In genomic region chr1:181011301-181012202, GRCh38 we compare ENCODE assay signal across 18 cellular contexts. TPM values are rescaled to one million over a fixed set of nuclear protein-coding genes. Genes with fewer than 3 reads are reported as not detected.
DNase-seq lines count a peak whose midpoint lies in the region; ATAC-seq and TF ChIP-seq lines count a peak whose summit lies in the region.
"Had no signal": no experiment of that assay in that cellular context is flagged by ENCODE, and none has a peak within 500 bp of the region (broad histone marks: within the 10 kb centered on the region; RNA-seq: fewer than 3 reads in every experiment).

No MANE protein-coding gene starts in this region.

- H3K4me1 ChIP-seq in lower lobe of right lung (peaks cover 47% of the 10 kb centered on the region), subcutaneous abdominal adipose tissue (ENCODE audit: control insufficient read depth in 5 of 5, insufficient read depth in 5 of 5, low read length in 5 of 5) (peaks cover 0 to 49% (median 45%) of the 10 kb centered on the region in 5 donors), right cardiac atrium (ENCODE audit: control insufficient read depth, insufficient read depth, low read length) (peaks cover 2% of the 10 kb centered on the region)

- H3K27ac ChIP-seq in VCaP (peak overlapping the region; percentile 15; the same call in 1 of the 2 replicates), lower lobe of right lung (peak overlapping the region; percentile 27), subcutaneous abdominal adipose tissue (ENCODE audit: low read depth, low read length) (peak overlapping the region; percentile 3), right cardiac atrium (ENCODE audit: low read length) (no peak overlapping the region)
- H3K27ac ChIP-seq: C4-2B, cardiac muscle cell, psoas muscle had no signal

- ATAC-seq in lower lobe of right lung (no peak), right cardiac atrium (no peak)
- ATAC-seq: psoas muscle had no signal

- H3K9me3 ChIP-seq in lower lobe of right lung = no peaks in the 10 kb centered on the region
- no peaks in the 10 kb centered on the region for H3K9me3 ChIP-seq in subcutaneous abdominal adipose tissue (ENCODE audit: control insufficient read depth in 5 of 5, low read length in 5 of 5)
- H3K9me3 ChIP-seq in right cardiac atrium (ENCODE audit: control insufficient read depth, low read length) = no peaks in the 10 kb centered on the region
- H3K9me3 ChIP-seq: psoas muscle had no signal

- no peak overlapping the region for H3K9ac ChIP-seq in subcutaneous abdominal adipose tissue (ENCODE audit: low read length in 5 of 5)

- DNase-seq in DMS79 treated with DMSO at 0.1 percent for 48 hours (lab: John Stamatoyannopoulos, UW) = peak; percentile 65
- no peak for DNase-seq in lower lobe of right lung
- no peak for DNase-seq in NCI-H345 (lab: John Stamatoyannopoulos, UW)
- DNase-seq in right cardiac atrium = no peak
- DNase-seq in foreskin melanocyte = no peak
- DNase-seq: activated CD4-positive, alpha-beta T cell treated with anti-CD3 and anti-CD28 coated beads, Interleukin-2, amount 50 U/mL, for 1 hour; effector CD8-positive, alpha-beta T cell; hypothalamus; kidney glomerular epithelial cell; MM.1S; NCI-H1694 treated with DMSO at 0.1 percent for 48 hours; NCI-H524 treated with DMSO at 0.1 percent for 48 hours; OCI-M1; psoas muscle had no signal

- 59% methylated on average over 3 of the region's 3 CpGs for WGBS in right cardiac atrium

- H3K36me3 ChIP-seq in lower lobe of right lung (no peaks in the 10 kb centered on the region), subcutaneous abdominal adipose tissue (ENCODE audit: control insufficient read depth in 5 of 5, insufficient read depth in 5 of 5, low read length in 5 of 5) (no peaks in the 10 kb centered on the region)
- H3K36me3 ChIP-seq: cardiac muscle cell had no signal

- TF ChIP-seq CTCF in VCaP (conservative IDR thresholded peaks at IDR 0.05) = no peak
- no peak for TF ChIP-seq CTCF in lower lobe of right lung (IDR thresholded peaks at IDR 0.05)

- H3K4me3 ChIP-seq in lower lobe of right lung = no peak overlapping the region
- no peak overlapping the region for H3K4me3 ChIP-seq in subcutaneous abdominal adipose tissue (ENCODE audit: low read depth in 1 of 5, low read length in 5 of 5)
- H3K4me3 ChIP-seq in right cardiac atrium (ENCODE audit: low read length) = no peak overlapping the region
- H3K4me3 ChIP-seq: cardiac muscle cell, psoas muscle had no signal

- intact Hi-C loops in lower lobe of right lung (cut with DNase I) (no loop called here), right cardiac atrium (cut with DNase I) (no loop called here)

- no peaks in the 10 kb centered on the region for H3K27me3 ChIP-seq in lower lobe of right lung (ENCODE audit: low read depth)
- H3K27me3 ChIP-seq in subcutaneous abdominal adipose tissue (ENCODE audit: control insufficient read depth in 5 of 5, insufficient read depth in 4 of 5, low read length in 5 of 5) = no peaks in the 10 kb centered on the region
- H3K27me3 ChIP-seq in right cardiac atrium (ENCODE audit: control insufficient read depth, insufficient read depth) = no peaks in the 10 kb centered on the region
- H3K27me3 ChIP-seq: cardiac muscle cell had no signal

RNA-seq across cellular contexts. Expression of gene STX6, which starts 11.1 kb away (rescaled TPM):
- total RNA-seq in lower lobe of right lung = 35.9 TPM
- total RNA-seq in right cardiac atrium = 10 to 100 TPM in 3 of 4 donors, 1 to 10 TPM in 1; 9.5 to 13.0 (median 11.3) TPM
- 5.3 TPM for polyA plus RNA-seq in right cardiac atrium

RNA-seq across cellular contexts. Expression of gene MR1, which starts 22.2 kb away (rescaled TPM):
- total RNA-seq in lower lobe of right lung (61.4 TPM), right cardiac atrium (10 to 100 TPM in 3 of 4 donors, 1 to 10 TPM in 1; 9.0 to 16.1 (median 12.2) TPM)
- polyA plus RNA-seq in right cardiac atrium = 3.0 TPM
- polyA plus RNA-seq: cardiac muscle cell had no signal
